Comparison of ENCODE assay signal across 1 cellular context in genomic region chr7:135662373-135663114, GRCh38.
A peak's percentile ranks its signal among the peaks of the same experiment; 100 is the strongest.
TF ChIP-seq lines count a peak whose summit lies in the region.

STMP1 (plus strand) TSS chr7:135662514.

TF ChIP-seq in K562, 482 proteins besides CTCF, POLR2A, EP300 and RAD21 (continued from another document and continues in another):
- TF ChIP-seq TAF15 (IDR thresholded peaks at IDR 0.05; ENCODE audit: low read depth, low read length) = no peak
- TF ChIP-seq FOXA1 (IDR thresholded peaks at IDR 0.05; ENCODE audit: borderline replicate concordance) = no peak
- TF ChIP-seq CLOCK (CRISPR knock-in tag; IDR thresholded peaks at IDR 0.05; ENCODE audit: borderline replicate concordance) = no peak
- no peak for TF ChIP-seq EHMT2 (IDR thresholded peaks at IDR 0.05)
- TF ChIP-seq HDGF (IDR thresholded peaks at IDR 0.05) = no peak
- TF ChIP-seq LCOR (CRISPR knock-in tag; IDR thresholded peaks at IDR 0.05) = peak; percentile 88
- peak; percentile 64; the same call in 1 of the 2 replicates for TF ChIP-seq TOE1 (IDR thresholded peaks at IDR 0.05; ENCODE audit: borderline replicate concordance)
- peak; percentile 99 for TF ChIP-seq TOE1 (CRISPR knock-in tag; IDR thresholded peaks at IDR 0.05; ENCODE audit: borderline replicate concordance, low read depth)
- TF ChIP-seq ZNF232 (CRISPR knock-in tag; IDR thresholded peaks at IDR 0.05) = peak; percentile 94
- no peak for TF ChIP-seq ZNF644 (tag; IDR thresholded peaks at IDR 0.05; ENCODE audit: low read depth)
- TF ChIP-seq ZNF134 (CRISPR knock-in tag; conservative IDR thresholded peaks at IDR 0.05) = no peak
- peak; percentile 70 for TF ChIP-seq ZNF24 (IDR thresholded peaks at IDR 0.05)
- no peak for TF ChIP-seq DPF2 (IDR thresholded peaks at IDR 0.05)
- peak; percentile 100 for TF ChIP-seq AFF4 (CRISPR knock-in tag; IDR thresholded peaks at IDR 0.05)
- peak; percentile 53 for TF ChIP-seq MXD1 (CRISPR knock-in tag; IDR thresholded peaks at IDR 0.05; ENCODE audit: borderline replicate concordance, poor library complexity, severe bottlenecking)
- no peak for TF ChIP-seq HDAC3 (IDR thresholded peaks at IDR 0.05; ENCODE audit: borderline replicate concordance, partially characterized antibody)
- TF ChIP-seq ELF1 (tag; IDR thresholded peaks at IDR 0.05) = peak; percentile 99
- peak; percentile 74 for TF ChIP-seq USF1 (CRISPR knock-in tag; IDR thresholded peaks at IDR 0.05)
- no peak; the same call in 1 of the 2 replicates for TF ChIP-seq MTA1 (IDR thresholded peaks at IDR 0.05; ENCODE audit: borderline replicate concordance)
- TF ChIP-seq KDM4B (IDR thresholded peaks at IDR 0.05; ENCODE audit: borderline replicate concordance in 2 of 2, low read depth in 1 of 2) = peak in 1 of 2 experiments; percentile 100; a peak in 2 of 4 replicates
- TF ChIP-seq ETV6 (IDR thresholded peaks at IDR 0.05; ENCODE audit: borderline replicate concordance in 1 of 2, low read depth in 2 of 2, low read length in 1 of 2) = 0 out of 4 replicates have a peak, but pooled peaks of 1 of the 2 experiments have one; percentile 70
- TF ChIP-seq ETV6 (CRISPR knock-in tag; IDR thresholded peaks at IDR 0.05; ENCODE audit: borderline replicate concordance) = peak; percentile 97
- TF ChIP-seq THRB (CRISPR knock-in tag; conservative IDR thresholded peaks at IDR 0.05) = no peak
- TF ChIP-seq ZFX (CRISPR knock-in tag; IDR thresholded peaks at IDR 0.05) = peak; percentile 96
- peak; percentile 98 for TF ChIP-seq ZNF511 (CRISPR knock-in tag; IDR thresholded peaks at IDR 0.05)
- no peak for TF ChIP-seq HIVEP1 (CRISPR knock-in tag; IDR thresholded peaks at IDR 0.05)
- TF ChIP-seq SRSF3 (IDR thresholded peaks at IDR 0.05; ENCODE audit: insufficient read depth, low read length) = 0 out of 2 replicates have a peak, but pooled peaks have one; percentile 66
- TF ChIP-seq NFE2L1 (tag; IDR thresholded peaks at IDR 0.05; ENCODE audit: borderline replicate concordance, low read depth) = no peak
- peak; percentile 90 for TF ChIP-seq POLR2H (tag; IDR thresholded peaks at IDR 0.05; ENCODE audit: low read depth)
- TF ChIP-seq ZNF655 (CRISPR knock-in tag; IDR thresholded peaks at IDR 0.05) = no peak
- peak; percentile 92 for TF ChIP-seq CREB1 (IDR thresholded peaks at IDR 0.05)
- peak; percentile 95 for TF ChIP-seq CREB1 (CRISPR knock-in tag; IDR thresholded peaks at IDR 0.05)
- peak; percentile 99 for TF ChIP-seq NR2C2 (CRISPR knock-in tag; IDR thresholded peaks at IDR 0.05)
- peak; percentile 99 for TF ChIP-seq NR2C2 (tag; IDR thresholded peaks at IDR 0.05)
- no peak for TF ChIP-seq BMI1 (IDR thresholded peaks at IDR 0.05; ENCODE audit: low read length)
- TF ChIP-seq RNF219 (CRISPR knock-in tag; IDR thresholded peaks at IDR 0.05) = no peak
- TF ChIP-seq PHTF2 (CRISPR knock-in tag; IDR thresholded peaks at IDR 0.05) = no peak; the same call in 1 of the 2 replicates
- peak; percentile 31; the same call in 1 of the 2 replicates for TF ChIP-seq NCOR1 (IDR thresholded peaks at IDR 0.05)
- TF ChIP-seq HOMEZ (CRISPR knock-in tag; IDR thresholded peaks at IDR 0.05) = no peak
- no peak for TF ChIP-seq MCM2 (IDR thresholded peaks at IDR 0.05; ENCODE audit: low read depth)
- peak; percentile 33 for TF ChIP-seq ZNF384 (IDR thresholded peaks at IDR 0.05; ENCODE audit: low read depth, low read length)
- peak; percentile 11 to 92; a peak in 2 of 4 replicates for TF ChIP-seq RCOR1 (IDR thresholded peaks at IDR 0.05; ENCODE audit: borderline replicate concordance in 1 of 2, low read depth in 2 of 2, low read length in 2 of 2)
- peak; percentile 88; the same call in 1 of the 2 replicates for TF ChIP-seq SREBF1 (IDR thresholded peaks at IDR 0.05; ENCODE audit: borderline replicate concordance, low read depth, low read length)
- no peak for TF ChIP-seq ID3 (CRISPR knock-in tag; IDR thresholded peaks at IDR 0.05)
- TF ChIP-seq ID3 (tag; IDR thresholded peaks at IDR 0.05) = peak; percentile 23; the same call in 1 of the 2 replicates
- TF ChIP-seq NFE2 (IDR thresholded peaks at IDR 0.05; ENCODE audit: low read depth) = 0 out of 2 replicates have a peak, but pooled peaks have one; percentile 51
- TF ChIP-seq JUNB (CRISPR knock-in tag; conservative IDR thresholded peaks at IDR 0.05) = no peak
- TF ChIP-seq ZBTB33 (CRISPR knock-in tag; IDR thresholded peaks at IDR 0.05) = peak; percentile 94
- peak; percentile 99 for TF ChIP-seq U2AF1 (optimal IDR thresholded peaks at IDR 0.05; ENCODE audit: low read depth, low read length)
- no peak for TF ChIP-seq EZH2 (IDR thresholded peaks at IDR 0.05; ENCODE audit: borderline replicate concordance, low read depth, low read length)
- no peak for TF ChIP-seq MAFF (IDR thresholded peaks at IDR 0.05; ENCODE audit: low read length)
- TF ChIP-seq MIER1 (IDR thresholded peaks at IDR 0.05; ENCODE audit: low read depth) = 0 out of 2 replicates have a peak, but pooled peaks have one; percentile 19
